Comparison of ENCODE assay signal across 8 cellular contexts in the genomic region with DNA sequence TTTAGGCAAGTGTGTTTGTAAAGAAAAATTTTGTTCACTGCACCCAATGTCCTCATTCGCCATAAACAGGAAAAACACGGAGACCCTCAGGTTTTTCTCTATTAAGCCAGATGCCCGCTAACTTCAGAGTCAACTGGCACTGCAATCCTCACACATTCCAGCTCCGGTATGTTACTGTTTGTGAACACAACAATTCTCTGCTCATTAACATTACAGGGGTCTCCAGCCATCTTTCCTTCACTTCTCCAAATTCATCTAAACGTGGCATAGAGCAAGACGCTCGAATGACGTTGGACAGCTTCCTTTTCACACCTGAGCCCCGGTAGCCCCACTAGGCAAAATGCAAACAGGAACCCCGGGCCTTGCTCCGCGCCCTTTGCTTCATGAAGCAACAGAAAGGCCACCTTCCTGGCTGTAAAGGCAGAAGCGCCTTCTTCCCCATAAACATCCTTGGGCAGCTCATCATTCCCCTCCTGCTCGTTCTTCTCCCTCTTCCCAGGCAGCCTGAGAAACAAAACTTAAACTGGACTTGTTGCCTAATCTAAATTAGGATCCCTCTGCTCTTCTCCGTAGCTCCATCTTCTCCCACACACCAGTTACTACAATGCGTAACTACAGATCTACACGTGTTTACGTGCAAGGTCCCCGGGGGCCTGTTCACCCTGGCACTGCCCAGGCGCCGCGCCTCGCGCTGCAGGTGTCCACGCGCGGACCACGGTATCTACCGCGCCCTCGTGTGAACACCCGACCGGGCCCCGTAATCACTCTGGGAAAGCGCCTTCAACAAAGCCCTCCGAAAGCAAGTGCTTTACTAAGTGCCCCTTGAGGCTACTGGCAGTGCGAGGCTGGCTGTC. TPM values are rescaled to one million over a fixed set of nuclear protein-coding genes. Genes with fewer than 3 reads are reported as not detected.
DNase-seq lines count a peak whose midpoint lies in the region; ATAC-seq, FAIRE-seq and TF ChIP-seq lines count a peak whose summit lies in the region.

No MANE protein-coding gene starts in this region.

- peak overlapping the region; percentile 87 to 91 for H3K27ac ChIP-seq in ovary

- H3K4me3 ChIP-seq in AG04449 (ENCODE audit: low read depth, low read length) (peak overlapping the region; percentile 85), ovary (peak overlapping the region; percentile 90)

- CTCF ChIA-PET in AG04449 (lab: Yijun Ruan, JAX) = interaction anchor here (0.5 to 2.4 kb wide), 2 partner anchors 16 to 107 kb away, joined by 3 to 7 read pairs; no protein-coding TSS in a partner anchor

- DNase-seq in AG04449 (ENCODE audit: low read depth, low spot score) (no peak), GM18507 (ENCODE audit: extremely low spot score, insufficient read length, low read depth) (no peak), NCI-H526 treated with DMSO at 0.1 percent for 48 hours (lab: John Stamatoyannopoulos, UW) (peak; percentile 43), head of caudate nucleus (peak in 24 of 42 donors; percentile 11 to 57 (median 30)), ovary (peak in 4 of 5 donors; percentile 39 to 60 (median 46)), LoVo (ENCODE audit: low spot score) (no peak)
- peak; percentile 25 for DNase-seq in activated naive CD4-positive, alpha-beta T cell treated with Interleukin-2 at 50 U/mL for 16 hours

- no peaks in the 10 kb centered on the region for H3K27me3 ChIP-seq in ovary

- H3K9me3 ChIP-seq in ovary = no peaks in the 10 kb centered on the region

- TF ChIP-seq POLR2A in ovary (IDR thresholded peaks at IDR 0.05) = no peak

- no peak for TF ChIP-seq EP300 in ovary (IDR thresholded peaks at IDR 0.05)

- intact Hi-C loops in head of caudate nucleus (cut with DNase I) (no loop called here), ovary (cut with DNase I) (no loop called here)

- TF ChIP-seq CTCF in AG04449 (IDR thresholded peaks at IDR 0.05; ENCODE audit: insufficient read depth, low read length, missing control alignments) (no peak), ovary (IDR thresholded peaks at IDR 0.05) (no peak)

- H3K4me1 ChIP-seq in ovary (ENCODE audit: insufficient read depth) = peaks cover 10% of the 10 kb centered on the region

- 6 to 7% (median 7%) methylated on average over 37 of the region's 37 CpGs for WGBS in ovary, 3 donors

- no peak for ATAC-seq in GM21381 (IDR thresholded peaks at IDR 0.05; ENCODE audit: unreplicated experiment)

- peak; percentile 47 for FAIRE-seq in GM18507 (lab: Jason Lieb, UNC)

- POLR2A ChIA-PET in AG04449 (lab: Yijun Ruan, JAX) = interaction anchor here (0.7 kb wide), 1 partner anchor 455 kb away, joined by 3 read pairs; a partner anchor contains a TSS

- H3K36me3 ChIP-seq in ovary = no peaks in the 10 kb centered on the region

RNA-seq across cellular contexts. Expression of a gene that starts 1.2 kb away (rescaled TPM):
- 10 to 100 TPM; 26.3 to 60.9 (median 48.6) TPM for total RNA-seq in ovary
- polyA plus RNA-seq in ovary = 10 to 100 TPM; 22.4 to 37.4 TPM

Comparison
In these comparisons a context has a peak if more than half of its experiments do, and no peak if none do; other contexts are left out.
1. DNase-seq: peak in NCI-H526 treated with DMSO at 0.1 percent for 48 hours (single experiment), activated naive CD4-positive, alpha-beta T cell treated with Interleukin-2 at 50 U/mL for 16 hours (single experiment), head of caudate nucleus (24 of 42) and ovary (4 of 5); none in AG04449 (single experiment), GM18507 (single experiment) and LoVo (single experiment).